26 cellular contexts compared by ENCODE assay signal in the genomic region with DNA sequence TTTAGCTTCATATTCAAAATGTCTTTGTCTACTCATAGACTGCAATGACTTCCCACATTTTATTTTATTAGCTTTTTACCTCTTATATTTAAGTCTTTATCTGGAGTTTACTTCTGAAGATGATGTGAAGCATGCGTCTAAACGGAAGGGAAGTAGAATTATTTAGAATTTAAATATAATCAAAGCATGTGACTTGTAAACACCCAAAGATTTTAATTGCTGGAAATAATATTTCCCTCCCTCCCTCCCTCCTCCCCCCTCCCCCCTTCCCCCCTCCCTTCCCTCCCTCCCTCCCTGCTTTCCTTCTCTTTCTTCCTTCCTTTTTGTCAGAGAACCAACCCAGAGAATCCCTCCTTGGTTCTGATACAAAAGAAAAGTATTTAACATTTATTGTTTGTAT. TPM values are rescaled to one million over a fixed set of nuclear protein-coding genes. Genes with fewer than 3 reads are reported as not detected.
DNase-seq lines count a peak whose midpoint lies in the region; ATAC-seq and TF ChIP-seq lines count a peak whose summit lies in the region.
"Had no signal": no experiment of that assay in that cellular context is flagged by ENCODE, and none has a peak within 500 bp of the region (broad histone marks: within the 10 kb centered on the region; RNA-seq: fewer than 3 reads in every experiment).

No MANE protein-coding gene starts in this region.

- POLR2A ChIA-PET in CD4-positive, alpha-beta T cell (lab: Charles Lee): no interaction called here
- POLR2A ChIA-PET in CD8-positive, alpha-beta memory T cell (lab: Charles Lee): no interaction called here

- H3K27ac Mint-ChIP-seq in CD4-positive, alpha-beta T cell: peak overlapping the region; percentile 97
- peak overlapping the region in 6 of 8 donors; percentile 12 to 99 (median 70) for H3K27ac Mint-ChIP-seq in CD8-positive, alpha-beta memory T cell
- peak overlapping the region; percentile 97 for H3K27ac Mint-ChIP-seq in T-helper 17 cell
- peak overlapping the region in 1 of 2 donors; percentile 99 for H3K27ac Mint-ChIP-seq in natural killer cell
- H3K27ac Mint-ChIP-seq: activated B cell treated with CpG ODN at 0.5 μM for 24 hours; activated CD4-positive, alpha-beta memory T cell treated with anti-CD3 and anti-CD28 coated beads, Interleukin-2, amount 10 ng/mL, durations not matched to agents 7 days and 5 days had no signal

- no peaks in the 10 kb centered on the region for H3K36me3 ChIP-seq in CD8-positive, alpha-beta memory T cell (ENCODE audit: insufficient read depth, low read length)
- no peaks in the 10 kb centered on the region for H3K36me3 ChIP-seq in brain microvascular endothelial cell (replicated peaks)
- H3K36me3 ChIP-seq: stomach had no signal

- H3K27me3 Mint-ChIP-seq in CD4-positive, alpha-beta T cell: no peaks in the 10 kb centered on the region
- H3K27me3 Mint-ChIP-seq in CD8-positive, alpha-beta memory T cell: no peaks in the 10 kb centered on the region
- no peaks in the 10 kb centered on the region for H3K27me3 Mint-ChIP-seq in T-helper 17 cell
- H3K27me3 Mint-ChIP-seq in natural killer cell (ENCODE audit: low read depth in 2 of 2): peaks cover 3 to 6% of the 10 kb centered on the region in 2 donors
- H3K27me3 Mint-ChIP-seq: activated B cell treated with CpG ODN at 0.5 μM for 24 hours; activated CD4-positive, alpha-beta memory T cell treated with anti-CD3 and anti-CD28 coated beads, Interleukin-2, amount 10 ng/mL, durations not matched to agents 7 days and 5 days; activated naive CD8-positive, alpha-beta T cell; IgD-negative memory B cell had no signal

- ATAC-seq in CD4-positive, alpha-beta T cell (ENCODE audit: poor library complexity): no peak
- ATAC-seq in T-helper 17 cell (no peak), natural killer cell (no peak), GM18867 (IDR thresholded peaks at IDR 0.05; ENCODE audit: unreplicated experiment) (no peak), GM19397 (IDR thresholded peaks at IDR 0.05; ENCODE audit: unreplicated experiment) (no peak)
- ATAC-seq: foreskin keratinocyte, left ventricle myocardium superior, mucosa of descending colon had no signal

- intact Hi-C loops in CD4-positive, alpha-beta T cell (cut with DNase I, micrococcal nuclease): loop anchor here (5.0 to 10.0 kb wide), 2 partner anchors 304 to 311 kb away; a partner anchor contains a TSS
- intact Hi-C loops in natural killer cell (cut with micrococcal nuclease): loop anchor here (5.0 kb wide), 1 partner anchor 306 kb away; a partner anchor contains a TSS

- peaks cover 20% of the 10 kb centered on the region for H3K36me3 Mint-ChIP-seq in CD4-positive, alpha-beta T cell (ENCODE audit: low read depth)
- H3K36me3 Mint-ChIP-seq in CD8-positive, alpha-beta memory T cell: peaks cover 0 to 21% (median under 1%) of the 10 kb centered on the region in 3 donors
- H3K36me3 Mint-ChIP-seq in T-helper 17 cell (ENCODE audit: low read depth): peaks cover 2% of the 10 kb centered on the region
- no peaks in the 10 kb centered on the region for H3K36me3 Mint-ChIP-seq in natural killer cell

- in situ Hi-C loops in brain microvascular endothelial cell (cut with HindIII; ENCODE audit: low pct_ligation_motif_present, low sequenced_read_pairs): no loop called here

- H3K4me1 Mint-ChIP-seq in CD4-positive, alpha-beta T cell (ENCODE audit: low read depth): peaks cover 64% of the 10 kb centered on the region
- peaks cover 46 to 72% (median 59%) of the 10 kb centered on the region in 3 donors for H3K4me1 Mint-ChIP-seq in CD8-positive, alpha-beta memory T cell
- H3K4me1 Mint-ChIP-seq in T-helper 17 cell (peaks cover 33% of the 10 kb centered on the region), natural killer cell (peaks cover 49 to 51% of the 10 kb centered on the region in 2 donors)

- no peaks in the 10 kb centered on the region for H3K27me3 ChIP-seq in CD4-positive, alpha-beta T cell (ENCODE audit: control insufficient read depth, insufficient read depth, low read length)
- no peaks in the 10 kb centered on the region for H3K27me3 ChIP-seq in CD8-positive, alpha-beta memory T cell (ENCODE audit: insufficient read depth, low read length, poor library complexity, severe bottlenecking)
- no peaks in the 10 kb centered on the region for H3K27me3 ChIP-seq in brain microvascular endothelial cell (replicated peaks)
- H3K27me3 ChIP-seq: foreskin keratinocyte, stomach, tibial nerve had no signal

- CTCF ChIA-PET in CD4-positive, alpha-beta T cell (lab: Charles Lee): no interaction called here
- CTCF ChIA-PET in CD8-positive, alpha-beta memory T cell (lab: Charles Lee): no interaction called here

- no peak for TF ChIP-seq CTCF in CD4-positive, alpha-beta T cell (IDR thresholded peaks at IDR 0.05)
- TF ChIP-seq CTCF in natural killer cell (IDR thresholded peaks at IDR 0.05) (no peak), brain microvascular endothelial cell (IDR thresholded peaks at IDR 0.05; ENCODE audit: low read depth, low read length, missing control alignments) (no peak)

- H3K9me3 ChIP-seq in CD4-positive, alpha-beta T cell (ENCODE audit: control insufficient read depth, low read length): peaks cover 2% of the 10 kb centered on the region
- H3K9me3 ChIP-seq in CD8-positive, alpha-beta memory T cell (ENCODE audit: low read length): no peaks in the 10 kb centered on the region
- H3K9me3 ChIP-seq in T-helper 17 cell (ENCODE audit: control insufficient read depth, low read length, poor library complexity, severe bottlenecking): no peaks in the 10 kb centered on the region
- H3K9me3 ChIP-seq: mucosa of descending colon, stomach, tibial nerve had no signal

- no peak overlapping the region for H3K27ac ChIP-seq in CD4-positive, alpha-beta T cell (ENCODE audit: low read depth, low read length)
- H3K27ac ChIP-seq in CD8-positive, alpha-beta memory T cell (ENCODE audit: low read depth, low read length): no peak overlapping the region
- H3K27ac ChIP-seq in brain microvascular endothelial cell: no peak overlapping the region
- H3K27ac ChIP-seq: stomach, tibial nerve had no signal

- no peak overlapping the region for H3K4me3 ChIP-seq in CD8-positive, alpha-beta memory T cell (ENCODE audit: low read length)
- no peak overlapping the region for H3K4me3 ChIP-seq in brain microvascular endothelial cell (ENCODE audit: low read depth, low read length)
- H3K4me3 ChIP-seq: mucosa of descending colon, stomach had no signal

- peaks cover 2% of the 10 kb centered on the region for H3K9me3 Mint-ChIP-seq in CD4-positive, alpha-beta T cell
- H3K9me3 Mint-ChIP-seq in CD8-positive, alpha-beta memory T cell: peaks cover 0 to under 1% (median 0%) of the 10 kb centered on the region in 5 donors
- no peaks in the 10 kb centered on the region for H3K9me3 Mint-ChIP-seq in natural killer cell
- H3K9me3 Mint-ChIP-seq: IgD-negative memory B cell had no signal

- H3K4me3 Mint-ChIP-seq in CD4-positive, alpha-beta T cell: peak overlapping the region; percentile 100
- peak overlapping the region in 3 of 7 donors; percentile 62 to 99 (median 99) for H3K4me3 Mint-ChIP-seq in CD8-positive, alpha-beta memory T cell
- H3K4me3 Mint-ChIP-seq in T-helper 17 cell (no peak overlapping the region), natural killer cell (peak overlapping the region; percentile 98)
- H3K4me3 Mint-ChIP-seq: activated B cell treated with CpG ODN at 0.5 μM for 24 hours had no signal

- H3K4me1 ChIP-seq in CD8-positive, alpha-beta memory T cell (ENCODE audit: insufficient read depth, low read length): peaks cover 40% of the 10 kb centered on the region

- no peak for DNase-seq in CD4-positive, alpha-beta T cell
- no peak for DNase-seq in CD8-positive, alpha-beta memory T cell
- no peak for DNase-seq in T-helper 17 cell
- no peak for DNase-seq in natural killer cell
- no peak for DNase-seq in EL
- DNase-seq in brain microvascular endothelial cell: no peak
- DNase-seq: activated B cell treated with CpG ODN at 0.5 μM for 24 hours; activated CD4-positive, alpha-beta memory T cell treated with anti-CD3 and anti-CD28 coated beads, Interleukin-2, amount 10 ng/mL, durations not matched to agents 7 days and 5 days; DMS79 treated with DMSO at 0.1 percent for 48 hours; erythroblast; foreskin keratinocyte; left ventricle myocardium superior; MM.1S; mucosa of descending colon; NCI-H1417 treated with DMSO at 0.1 percent for 48 hours; NCI-H2107; NCI-H510A treated with DMSO at 0.1 percent for 48 hours; nucleus accumbens; stimulated activated CD4-positive, alpha-beta T cell treated with anti-CD3 and anti-CD28 coated beads, Interleukin-2, amount 100 ng/mL, for 48 hours; stomach; T-helper 9 cell had no signal

RNA-seq across cellular contexts. Expression of a gene that starts 2.1 kb away (rescaled TPM):
- 10 to 100 TPM; 22.4 to 23.3 TPM for total RNA-seq in CD4-positive, alpha-beta T cell
- 10 to 100 TPM; 32.7 to 35.0 TPM for total RNA-seq in CD8-positive, alpha-beta memory T cell
- polyA plus RNA-seq in CD8-positive, alpha-beta memory T cell: 22.1 TPM
- total RNA-seq in T-helper 17 cell (10 to 100 TPM; 19.0 to 24.1 TPM), natural killer cell (10 to 100 TPM; 21.0 to 27.0 (median 24.4) TPM)
